Comparison of ENCODE assay signal across 22 cellular contexts in genomic region chr12:69039881-69040280, GRCh38.
DNase-seq lines count a peak whose midpoint lies in the region; ATAC-seq and TF ChIP-seq lines count a peak whose summit lies in the region.
"Had no signal": no experiment of that assay in that cellular context is flagged by ENCODE, and none has a peak within 500 bp of the region (broad histone marks: within the 10 kb centered on the region; RNA-seq: fewer than 3 reads in every experiment).

No MANE protein-coding gene starts in this region.

- ATAC-seq in heart left ventricle (peak in 3 of 4 donors; percentile 24 to 61 (median 51)), GM21526 (IDR thresholded peaks at IDR 0.05; ENCODE audit: low FRiP score, unreplicated experiment) (no peak), HG02759 (IDR thresholded peaks at IDR 0.05; ENCODE audit: unreplicated experiment) (no peak), HG03442 (IDR thresholded peaks at IDR 0.05; ENCODE audit: unreplicated experiment) (no peak)
- ATAC-seq: activated T-cell treated with anti-CD3 and anti-CD28 coated beads, Interleukin-2, amount 50 U/mL, for 4 hours; stimulated activated naive CD8-positive, alpha-beta T cell treated with anti-CD3 and anti-CD28 coated beads, Interleukin-15, amount 100 ng/mL, for 72 hours had no signal

- TF ChIP-seq CTCF in heart left ventricle (IDR thresholded peaks at IDR 0.05) = no peak

- H3K4me1 ChIP-seq in heart left ventricle = peaks cover 0 to 8% (median 0%) of the 10 kb centered on the region in 12 donors
- H3K4me1 ChIP-seq: breast epithelium had no signal

- no peak for TF ChIP-seq POLR2A in heart left ventricle (IDR thresholded peaks at IDR 0.05)

- H3K9me3 ChIP-seq in heart left ventricle = no peaks in the 10 kb centered on the region
- H3K9me3 ChIP-seq: breast epithelium, esophagus squamous epithelium, neutrophil had no signal

- no peaks in the 10 kb centered on the region for H3K27me3 ChIP-seq in heart left ventricle
- H3K27me3 ChIP-seq: breast epithelium, esophagus squamous epithelium, neutrophil had no signal

- H3K36me3 ChIP-seq in heart left ventricle = no peaks in the 10 kb centered on the region
- H3K36me3 ChIP-seq: breast epithelium, esophagus squamous epithelium, neutrophil, WERI-Rb-1 had no signal

- H3K4me3 ChIP-seq in heart left ventricle = no peak overlapping the region
- H3K4me3 ChIP-seq: breast epithelium, esophagus squamous epithelium had no signal

- 84 to 91% (median 87%) methylated on average over 2 of the region's 2 CpGs for whole genome bisulfite sequencing in heart left ventricle, 4 donors

- no peak for DNase-seq in heart left ventricle
- no peak for DNase-seq in cardiac septum (ENCODE audit: low spot score)
- DNase-seq in NOMO-1 (lab: John Stamatoyannopoulos, UW; ENCODE audit: unreplicated experiment in 2 of 2) = peak; percentile 89 to 97
- DNase-seq in fibroblast of gingiva (ENCODE audit: low read depth) = peak; percentile 52
- no peak for DNase-seq in kidney glomerular epithelial cell (lab: John Stamatoyannopoulos, UW)
- DNase-seq: activated CD4-positive, alpha-beta T cell treated with anti-CD3 and anti-CD28 coated beads, Interleukin-2, amount 50 U/mL, for 48 hours; activated naive CD8-positive, alpha-beta T cell treated with anti-CD3 and anti-CD28 coated beads for 36 hours; activated T-cell treated with anti-CD3 and anti-CD28 coated beads, Interleukin-2, amount 50 U/mL, for 4 hours; CD4-positive, alpha-beta T cell; esophagus squamous epithelium; HCEC 1CT; NCI-H82; retina; RPMI8226; stimulated activated naive CD8-positive, alpha-beta T cell treated with anti-CD3 and anti-CD28 coated beads, Interleukin-15, amount 100 ng/mL, for 72 hours; T-helper 1 cell; WERI-Rb-1 had no signal

- intact Hi-C loops in heart left ventricle (cut with DNase I) = no loop called here
- intact Hi-C loops in cardiac septum (cut with DNase I) = no loop called here

- peak overlapping the region in 1 of 12 donors; percentile 50 for H3K27ac ChIP-seq in heart left ventricle
- H3K27ac ChIP-seq: breast epithelium, esophagus squamous epithelium, neutrophil, WERI-Rb-1 had no signal

Comparison
In these comparisons a context has a peak if more than half of its experiments do, and no peak if none do; other contexts are left out.
1. ATAC-seq: peak in heart left ventricle (3 of 4); none in GM21526 (single experiment), HG02759 (single experiment) and HG03442 (single experiment).
2. DNase-seq: peak in NOMO-1 (2 of 2) and fibroblast of gingiva (single experiment); none in heart left ventricle (0 of 5), cardiac septum (single experiment) and kidney glomerular epithelial cell (single experiment).